ENCODE assay signal across 19 cellular contexts in the genomic region with DNA sequence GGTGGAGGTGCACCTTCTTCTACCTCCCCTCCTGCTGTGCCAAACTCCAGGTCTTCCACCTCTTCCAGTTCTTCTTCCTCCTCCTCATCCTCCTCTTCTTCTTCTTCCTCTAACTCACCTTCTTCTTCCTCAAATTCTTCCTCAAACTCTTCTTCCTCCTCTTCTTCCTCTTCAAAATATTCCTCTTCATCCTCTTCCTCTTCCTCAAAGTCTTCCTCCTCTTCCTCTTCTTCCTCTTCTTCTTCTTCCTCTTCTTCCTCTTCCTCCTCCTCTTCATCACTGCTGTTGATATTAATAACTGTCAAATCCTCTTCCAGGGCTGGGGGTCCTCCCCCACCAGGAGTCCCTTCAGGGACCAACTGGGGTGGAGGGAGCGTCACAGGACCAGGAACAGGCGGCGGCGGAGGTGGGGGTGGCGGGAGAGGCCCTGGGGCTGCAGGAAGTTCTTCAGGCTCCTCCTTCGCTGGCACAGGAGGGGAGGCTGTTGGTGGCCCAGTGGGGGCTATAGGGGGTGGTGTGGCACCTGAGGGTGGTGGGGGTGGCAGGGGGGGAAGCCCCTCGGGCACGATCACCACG. TPM values are rescaled to one million over a fixed set of nuclear protein-coding genes. Genes with fewer than 3 reads are reported as not detected.
DNase-seq lines count a peak whose midpoint lies in the region; ATAC-seq, FAIRE-seq and TF ChIP-seq lines count a peak whose summit lies in the region.
"Had no signal": no experiment of that assay in that cellular context is flagged by ENCODE, and none has a peak within 500 bp of the region (broad histone marks: within the 10 kb centered on the region; RNA-seq: fewer than 3 reads in every experiment).

No MANE protein-coding gene starts in this region.

- H3K4me3 Mint-ChIP-seq in T-helper 1 cell treated with Interleukin-12 subunit alpha and Interleukin-12 subunit beta and Interleukin-4 antibody, amounts not matched to agents 30 μg/mL and 1 μg/mL, for 36 hours: no peak overlapping the region
- no peak overlapping the region for H3K4me3 Mint-ChIP-seq in nephron progenitor cell
- H3K4me3 Mint-ChIP-seq: CD8-positive, alpha-beta memory T cell had no signal

- H3K4me3 ChIP-seq in H7 (ENCODE audit: insufficient read depth, low read depth, low read length) (no peak overlapping the region), K562 (no peak overlapping the region), adrenal gland (no peak overlapping the region), SK-N-SH (ENCODE audit: low read depth in 2 of 2, low read length in 1 of 2) (no peak overlapping the region)
- H3K4me3 ChIP-seq: BLaER1 had no signal

- peaks cover 33% of the 10 kb centered on the region for H3K36me3 Mint-ChIP-seq in T-helper 1 cell treated with Interleukin-12 subunit alpha and Interleukin-12 subunit beta and Interleukin-4 antibody, amounts not matched to agents 30 μg/mL and 1 μg/mL, for 36 hours (ENCODE audit: low read depth)
- H3K36me3 Mint-ChIP-seq in nephron progenitor cell (ENCODE audit: low read depth): peaks cover 64% of the 10 kb centered on the region

- peak overlapping the region; percentile 18 for H3K27ac Mint-ChIP-seq in T-helper 1 cell treated with Interleukin-12 subunit alpha and Interleukin-12 subunit beta and Interleukin-4 antibody, amounts not matched to agents 30 μg/mL and 1 μg/mL, for 36 hours
- H3K27ac Mint-ChIP-seq in nephron progenitor cell: peak overlapping the region; percentile 73

- H3K9me2 ChIP-seq in SK-N-SH: no peaks in the 10 kb centered on the region

- TF ChIP-seq RAD21 in K562 (CRISPR knock-in tag; conservative IDR thresholded peaks at IDR 0.05 in 1 of 2, IDR thresholded peaks at IDR 0.05 in 1 of 2) (no peak), SK-N-SH (IDR thresholded peaks at IDR 0.05; ENCODE audit: low read length) (no peak)

- WGBS in K562 (ENCODE audit: insufficient coverage, low coverage, missing lambda C conversion rate): no CpG with 5 or more reads among the region's 9 CpGs
- WGBS in adrenal gland, 4 donors: 94 to 99% (median 96%) methylated on average over 6 to 9 of the region's 9 CpGs
- WGBS in SK-N-SH (ENCODE audit: low lambda C conversion rate): 93% methylated on average over 7 of the region's 9 CpGs

- H3K9me1 ChIP-seq in K562 (ENCODE audit: control insufficient read depth, insufficient read depth, low read length): no peaks in the 10 kb centered on the region

- no peaks in the 10 kb centered on the region for H3K27me3 Mint-ChIP-seq in T-helper 1 cell treated with Interleukin-12 subunit alpha and Interleukin-12 subunit beta and Interleukin-4 antibody, amounts not matched to agents 30 μg/mL and 1 μg/mL, for 36 hours (ENCODE audit: low read depth)
- no peaks in the 10 kb centered on the region for H3K27me3 Mint-ChIP-seq in nephron progenitor cell (ENCODE audit: low read depth, poor library complexity)
- H3K27me3 Mint-ChIP-seq: CD8-positive, alpha-beta memory T cell had no signal

- H3K4me2 ChIP-seq in K562 (ENCODE audit: insufficient read depth, low read length) (no peak overlapping the region), SK-N-SH (no peak overlapping the region)
- H3K4me2 ChIP-seq: BLaER1 had no signal

- H3K4me1 Mint-ChIP-seq in T-helper 1 cell treated with Interleukin-12 subunit alpha and Interleukin-12 subunit beta and Interleukin-4 antibody, amounts not matched to agents 30 μg/mL and 1 μg/mL, for 36 hours (ENCODE audit: low read depth): no peaks in the 10 kb centered on the region
- peaks cover 11% of the 10 kb centered on the region for H3K4me1 Mint-ChIP-seq in nephron progenitor cell
- H3K4me1 Mint-ChIP-seq: CD8-positive, alpha-beta memory T cell had no signal

- H3K27me3 ChIP-seq in H7 (ENCODE audit: control insufficient read depth, insufficient read depth, low read length) (no peaks in the 10 kb centered on the region), K562 (ENCODE audit: control insufficient read depth in 2 of 2, insufficient read depth in 2 of 2, low read length in 2 of 2) (no peaks in the 10 kb centered on the region), adrenal gland (no peaks in the 10 kb centered on the region), SK-N-SH (ENCODE audit: insufficient read depth) (no peaks in the 10 kb centered on the region)
- H3K27me3 ChIP-seq: BLaER1 had no signal

- H3K9me3 ChIP-seq in K562 (replicated peaks; ENCODE audit: control insufficient read depth, insufficient read depth, low read depth, low read length) (no peaks in the 10 kb centered on the region), adrenal gland (replicated peaks in 1 of 3) (no peaks in the 10 kb centered on the region), SK-N-SH (no peaks in the 10 kb centered on the region)
- H3K9me3 ChIP-seq: BLaER1, Caco-2 had no signal

- in situ Hi-C loops in K562 (cut with MboI): no loop called here

- peaks cover 4% of the 10 kb centered on the region for H3F3A ChIP-seq in SK-N-SH (replicated peaks; ENCODE audit: insufficient read depth)

- H3K4me1 ChIP-seq in K562 (replicated peaks in 1 of 2; ENCODE audit: control insufficient read depth in 2 of 2, insufficient read depth in 2 of 2, low read length in 2 of 2) (no peaks in the 10 kb centered on the region; a peak in 1 of 5 replicates), adrenal gland (replicated peaks in 1 of 2) (no peaks in the 10 kb centered on the region), SK-N-SH (ENCODE audit: control insufficient read depth in 1 of 2, insufficient read depth in 2 of 2, low read depth in 1 of 2, low read length in 1 of 2) (no peaks in the 10 kb centered on the region)
- H3K4me1 ChIP-seq: BLaER1, Caco-2 had no signal

- ATAC-seq in K562 (no peak), GM21717 (IDR thresholded peaks at IDR 0.05; ENCODE audit: unreplicated experiment) (no peak)

- H3K27ac ChIP-seq in K562 (ENCODE audit: extremely low read depth, low read depth, low read length): no peak overlapping the region
- H3K27ac ChIP-seq in adrenal gland: no peak overlapping the region
- no peak overlapping the region for H3K27ac ChIP-seq in SK-N-SH (ENCODE audit: low read depth in 2 of 2, low read length in 1 of 2)
- H3K27ac ChIP-seq: 22Rv1, BLaER1 had no signal

- TF ChIP-seq CTCF in K562 (IDR thresholded peaks at IDR 0.05 in 2 of 3, conservative IDR thresholded peaks at IDR 0.05 in 1 of 3; ENCODE audit: insufficient read depth in 2 of 3, low read depth in 1 of 3, low read length in 3 of 3): no peak
- no peak for TF ChIP-seq CTCF in nephron progenitor cell (IDR thresholded peaks at IDR 0.05)
- TF ChIP-seq CTCF in adrenal gland (IDR thresholded peaks at IDR 0.05): no peak
- no peak for TF ChIP-seq CTCF in SK-N-SH (IDR thresholded peaks at IDR 0.05)

- no peak for DNase-seq in T-helper 1 cell
- DNase-seq in H7: peak; percentile 37
- DNase-seq in K562 (ENCODE audit: extremely low read depth in 1 of 4, low spot score in 3 of 4): no peak
- DNase-seq in nephron progenitor cell: no peak
- DNase-seq in adrenal gland: no peak
- no peak for DNase-seq in SK-N-SH
- DNase-seq: AML-193; Caco-2; CD8-positive, alpha-beta memory T cell; DND-41; GDM1 had no signal

- no peaks in the 10 kb centered on the region for H3K79me2 ChIP-seq in K562 (ENCODE audit: control insufficient read depth, insufficient read depth, low read length)
- no peaks in the 10 kb centered on the region for H3K79me2 ChIP-seq in SK-N-SH (ENCODE audit: insufficient read depth)

- intact Hi-C loops in K562 (cut with micrococcal nuclease): no loop called here
- intact Hi-C loops in adrenal gland (cut with DNase I): no loop called here

- no peak overlapping the region for H2AFZ ChIP-seq in K562 (ENCODE audit: low read depth, low read length)
- H2AFZ ChIP-seq in SK-N-SH (ENCODE audit: low read depth): no peak overlapping the region

- TF ChIP-seq POLR2A in K562 (conservative IDR thresholded peaks at IDR 0.05): 0 out of 2 replicates have a peak, but pooled peaks have one; percentile 41
- no peak for TF ChIP-seq POLR2A in adrenal gland (IDR thresholded peaks at IDR 0.05)

- H3K9me3 Mint-ChIP-seq in T-helper 1 cell treated with Interleukin-12 subunit alpha and Interleukin-12 subunit beta and Interleukin-4 antibody, amounts not matched to agents 30 μg/mL and 1 μg/mL, for 36 hours: no peaks in the 10 kb centered on the region
- no peaks in the 10 kb centered on the region for H3K9me3 Mint-ChIP-seq in nephron progenitor cell
- H3K9me3 Mint-ChIP-seq: CD8-positive, alpha-beta memory T cell had no signal

- BruUV-seq in K562 (replicated peaks; lab: Mats Ljungman, UMichigan): no TSS peak

- H3K9ac ChIP-seq in K562 (ENCODE audit: insufficient read depth in 1 of 2, low read depth in 2 of 2, low read length in 2 of 2) (no peak overlapping the region), SK-N-SH (no peak overlapping the region)
- H3K9ac ChIP-seq: BLaER1 had no signal

- H4K20me1 ChIP-seq in K562 (replicated peaks; ENCODE audit: control insufficient read depth, insufficient read depth, low read length) (no peaks in the 10 kb centered on the region), SK-N-SH (ENCODE audit: insufficient read depth) (no peaks in the 10 kb centered on the region)

- POLR2A ChIA-PET in K562 (lab: Yijun Ruan, JAX) (interaction anchor here (0.6 to 1.1 kb wide), 3 partner anchors 9 to 29 kb away, joined by 3 to 5 read pairs (median 4); no protein-coding TSS in a partner anchor), SK-N-SH (lab: Yijun Ruan, JAX) (no interaction called here)

- H3K36me3 ChIP-seq in H7 (replicated peaks; ENCODE audit: control insufficient read depth, insufficient read depth, low read length) (peaks cover 48% of the 10 kb centered on the region), K562 (ENCODE audit: control insufficient read depth, insufficient read depth, low read length) (peaks cover 61% of the 10 kb centered on the region; the same call in 2 of the 3 replicates), adrenal gland (replicated peaks in 1 of 2) (peaks cover 0 to 59% of the 10 kb centered on the region in 2 donors), SK-N-SH (replicated peaks in 1 of 2; ENCODE audit: control insufficient read depth in 1 of 2, insufficient read depth in 2 of 2, low read length in 1 of 2) (peaks cover 28 to 63% of the 10 kb centered on the region in 2 experiments)

- TF ChIP-seq EP300 in K562 (IDR thresholded peaks at IDR 0.05; ENCODE audit: low read length): no peak
- TF ChIP-seq EP300 in SK-N-SH (IDR thresholded peaks at IDR 0.05; ENCODE audit: borderline replicate concordance in 1 of 2, low read depth in 1 of 2, low read length in 1 of 2): no peak

- FAIRE-seq in K562 (lab: Jason Lieb, UNC): no peak
- FAIRE-seq: GM12892, GM19239, H54 had no signal

- CTCF ChIA-PET in K562 (lab: Yijun Ruan, JAX; ENCODE audit: low intra/inter-chr PET ratio) (no interaction called here), SK-N-SH (lab: Yijun Ruan, JAX) (no interaction called here)

RNA-seq across cellular contexts. Expression of a gene that starts 30.7 kb away (rescaled TPM):
- 0.10 and 0.11 TPM in 2 replicates for total RNA-seq in H7 (2014; rRNA removed; shearing (Covaris generic))
- total RNA-seq in K562 (2011; cell fraction: chromatin; rRNA removed; ENCODE audit: low replicate concordance): not detected in 2 replicates
- not detected in 2 replicates for total RNA-seq in K562 (2011; cell fraction: nucleolus; rRNA removed)
- not detected in 2 replicates for total RNA-seq in K562 (2011; cell fraction: nucleoplasm; rRNA removed)
- total RNA-seq in K562 (2014; rRNA removed) (not detected in 2 replicates), K562 (2014; rRNA removed; fragmentation: Illumina TruSeq; extraction: Trizol) (not detected in 2 replicates), K562 (2015; rRNA removed; fragmentation: Illumina TruSeq; extraction: Trizol) (not detected in 2 replicates), K562 (2021) (not detected in 2 replicates), adrenal gland (under 1 TPM in 1 of 8 donors, not detected in 7; 0.56 TPM)
- polyA plus RNA-seq in K562 (2011; rRNA removed) (not detected in 2 replicates), K562 (2014; fragmentation: Illumina TruSeq; extraction: Trizol) (not detected in 2 replicates), K562 (2014; fragmentation: Nextera tagmentation; extraction: Ambion mirVana) (not detected), K562 (2014; rRNA removed) (not detected in 2 replicates), adrenal gland (under 1 TPM in 1 of 3 donors, not detected in 2; 0.08 TPM), SK-N-SH (2012; rRNA removed) (not detected in 2 replicates)
- not detected in 2 replicates for polyA plus RNA-seq in K562 (2011; cell fraction: cytosol; rRNA removed)
- not detected in 2 replicates for polyA plus RNA-seq in K562 (2011; cell fraction: nucleus; rRNA removed)
- polyA plus RNA-seq in K562 (2012): not detected in 2 replicates
- polyA minus RNA-seq in K562 (2011; rRNA and poly(A)+ RNA removed): not detected in 2 replicates
- not detected in 2 replicates for polyA minus RNA-seq in K562 (2011; cell fraction: cytosol; rRNA and poly(A)+ RNA removed)
- polyA minus RNA-seq in K562 (2011; cell fraction: nucleus; rRNA and poly(A)+ RNA removed): not detected in 2 replicates
- polyA plus RNA-seq in SK-N-SH (2012; cell fraction: cytosol; rRNA removed): 0.03 and 0.12 TPM in 2 replicates
- 0.02 and 0.09 TPM in 2 replicates for polyA plus RNA-seq in SK-N-SH (2012; cell fraction: nucleus; rRNA removed)
- total RNA-seq: A673; CD8-positive, alpha-beta memory T cell had no signal
- polyA plus RNA-seq: CD8-positive, alpha-beta memory T cell had no signal

RNA-seq across cellular contexts. Expression of a gene that starts 31.8 kb away (rescaled TPM):
- total RNA-seq in H7 (2014; rRNA removed; shearing (Covaris generic)): 73.8 and 77.2 TPM in 2 replicates
- total RNA-seq in K562 (2011; cell fraction: chromatin; rRNA removed; ENCODE audit: low replicate concordance): 101 and 191 TPM in 2 replicates
- total RNA-seq in K562 (2011; cell fraction: nucleolus; rRNA removed): 108 and 112 TPM in 2 replicates
- total RNA-seq in K562 (2011; cell fraction: nucleoplasm; rRNA removed): 98.5 and 106 TPM in 2 replicates
- total RNA-seq in K562 (2014; rRNA removed) (17.4 and 23.9 TPM in 2 replicates), K562 (2014; rRNA removed; fragmentation: Illumina TruSeq; extraction: Trizol) (6.8 and 8.2 TPM in 2 replicates), K562 (2015; rRNA removed; fragmentation: Illumina TruSeq; extraction: Trizol) (8.3 and 10.3 TPM in 2 replicates), K562 (2021) (80.3 and 96.4 TPM in 2 replicates), adrenal gland (10 to 100 TPM; 10.8 to 63.7 (median 30.7) TPM)
- polyA plus RNA-seq in K562 (2011; rRNA removed) (7.9 and 34.2 TPM in 2 replicates), K562 (2014; fragmentation: Illumina TruSeq; extraction: Trizol) (24.0 and 35.1 TPM in 2 replicates), K562 (2014; fragmentation: Nextera tagmentation; extraction: Ambion mirVana) (under 1 TPM; 0.29 to 0.53 TPM), K562 (2014; rRNA removed) (17.3 and 20.3 TPM in 2 replicates), adrenal gland (10 to 100 TPM; 15.0 to 87.8 (median 60.9) TPM), SK-N-SH (2012; rRNA removed) (12.2 and 21.8 TPM in 2 replicates)
- 8.8 and 12.9 TPM in 2 replicates for polyA plus RNA-seq in K562 (2011; cell fraction: cytosol; rRNA removed)
- 89.1 and 93.1 TPM in 2 replicates for polyA plus RNA-seq in K562 (2011; cell fraction: nucleus; rRNA removed)
- polyA plus RNA-seq in K562 (2012): 36.7 and 40.6 TPM in 2 replicates
- polyA minus RNA-seq in K562 (2011; rRNA and poly(A)+ RNA removed): 14.8 and 20.7 TPM in 2 replicates
- 29.0 and 30.2 TPM in 2 replicates for polyA minus RNA-seq in K562 (2011; cell fraction: cytosol; rRNA and poly(A)+ RNA removed)
- 47.8 and 62.3 TPM in 2 replicates for polyA minus RNA-seq in K562 (2011; cell fraction: nucleus; rRNA and poly(A)+ RNA removed)
- 6.9 and 10.2 TPM in 2 replicates for polyA plus RNA-seq in SK-N-SH (2012; cell fraction: cytosol; rRNA removed)
- 63.1 and 71.2 TPM in 2 replicates for polyA plus RNA-seq in SK-N-SH (2012; cell fraction: nucleus; rRNA removed)

RNA-seq across cellular contexts. Expression of a gene that starts 38.3 kb away (rescaled TPM):
- 28.5 and 40.2 TPM in 2 replicates for total RNA-seq in H7 (2014; rRNA removed; shearing (Covaris generic))
- total RNA-seq in K562 (2011; cell fraction: chromatin; rRNA removed; ENCODE audit: low replicate concordance): 15.3 and 26.8 TPM in 2 replicates
- total RNA-seq in K562 (2011; cell fraction: nucleolus; rRNA removed): 10.2 and 13.6 TPM in 2 replicates
- total RNA-seq in K562 (2011; cell fraction: nucleoplasm; rRNA removed): 14.5 and 18.3 TPM in 2 replicates
- total RNA-seq in K562 (2014; rRNA removed) (7.2 and 12.2 TPM in 2 replicates), K562 (2014; rRNA removed; fragmentation: Illumina TruSeq; extraction: Trizol) (7.3 and 8.2 TPM in 2 replicates), K562 (2015; rRNA removed; fragmentation: Illumina TruSeq; extraction: Trizol) (7.9 and 9.8 TPM in 2 replicates), K562 (2021) (14.7 and 15.2 TPM in 2 replicates), adrenal gland (10 to 100 TPM; 18.5 to 99.1 (median 60.0) TPM)
- polyA plus RNA-seq in K562 (2011; rRNA removed) (7.0 and 8.8 TPM in 2 replicates), K562 (2014; fragmentation: Illumina TruSeq; extraction: Trizol) (14.3 and 15.3 TPM in 2 replicates), K562 (2014; fragmentation: Nextera tagmentation; extraction: Ambion mirVana) (under 1 TPM; 0.79 to 0.80 TPM), K562 (2014; rRNA removed) (7.5 and 9.4 TPM in 2 replicates), adrenal gland (100 to 1,000 TPM in 1 of 3 donors, 10 to 100 TPM in 2; 35.9 to 130 (median 68.9) TPM), SK-N-SH (2012; rRNA removed) (17.3 and 24.6 TPM in 2 replicates)
- 6.3 and 14.0 TPM in 2 replicates for polyA plus RNA-seq in K562 (2011; cell fraction: cytosol; rRNA removed)
- 13.2 and 20.5 TPM in 2 replicates for polyA plus RNA-seq in K562 (2011; cell fraction: nucleus; rRNA removed)
- polyA plus RNA-seq in K562 (2012): 13.5 and 18.0 TPM in 2 replicates
- 3.6 and 5.0 TPM in 2 replicates for polyA minus RNA-seq in K562 (2011; rRNA and poly(A)+ RNA removed)
- 4.1 and 5.1 TPM in 2 replicates for polyA minus RNA-seq in K562 (2011; cell fraction: cytosol; rRNA and poly(A)+ RNA removed)
- 3.0 and 3.6 TPM in 2 replicates for polyA minus RNA-seq in K562 (2011; cell fraction: nucleus; rRNA and poly(A)+ RNA removed)
- 13.2 and 16.2 TPM in 2 replicates for polyA plus RNA-seq in SK-N-SH (2012; cell fraction: cytosol; rRNA removed)
- 30.4 and 40.1 TPM in 2 replicates for polyA plus RNA-seq in SK-N-SH (2012; cell fraction: nucleus; rRNA removed)

RNA-seq across cellular contexts. Expression of a gene that starts 59.1 kb away (rescaled TPM):
- total RNA-seq in H7 (2014; rRNA removed; shearing (Covaris generic)): 24.8 and 27.9 TPM in 2 replicates
- 6.3 and 9.7 TPM in 2 replicates for total RNA-seq in K562 (2011; cell fraction: chromatin; rRNA removed; ENCODE audit: low replicate concordance)
- total RNA-seq in K562 (2011; cell fraction: nucleolus; rRNA removed): 9.7 and 10.4 TPM in 2 replicates
- 7.3 and 11.4 TPM in 2 replicates for total RNA-seq in K562 (2011; cell fraction: nucleoplasm; rRNA removed)
- total RNA-seq in K562 (2014; rRNA removed) (13.0 and 18.8 TPM in 2 replicates), K562 (2014; rRNA removed; fragmentation: Illumina TruSeq; extraction: Trizol) (12.6 and 16.1 TPM in 2 replicates), K562 (2015; rRNA removed; fragmentation: Illumina TruSeq; extraction: Trizol) (15.2 and 19.4 TPM in 2 replicates), K562 (2021) (10.4 and 11.4 TPM in 2 replicates), adrenal gland (10 to 100 TPM; 27.4 to 55.6 (median 43.7) TPM)
- polyA plus RNA-seq in K562 (2011; rRNA removed) (15.6 and 19.2 TPM in 2 replicates), K562 (2014; fragmentation: Illumina TruSeq; extraction: Trizol) (19.0 and 19.1 TPM in 2 replicates), K562 (2014; fragmentation: Nextera tagmentation; extraction: Ambion mirVana) (10 to 100 TPM; 17.8 to 30.6 TPM), K562 (2014; rRNA removed) (21.1 and 22.5 TPM in 2 replicates), adrenal gland (10 to 100 TPM; 53.7 to 80.5 (median 70.1) TPM), SK-N-SH (2012; rRNA removed) (51.0 and 54.4 TPM in 2 replicates)
- polyA plus RNA-seq in K562 (2011; cell fraction: cytosol; rRNA removed): 17.7 and 18.3 TPM in 2 replicates
- polyA plus RNA-seq in K562 (2011; cell fraction: nucleus; rRNA removed): 8.5 and 11.9 TPM in 2 replicates
- 10.1 and 13.7 TPM in 2 replicates for polyA plus RNA-seq in K562 (2012)
- polyA minus RNA-seq in K562 (2011; rRNA and poly(A)+ RNA removed): 11.8 and 11.9 TPM in 2 replicates
- polyA minus RNA-seq in K562 (2011; cell fraction: cytosol; rRNA and poly(A)+ RNA removed): 5.7 and 9.1 TPM in 2 replicates
- 2.1 and 2.4 TPM in 2 replicates for polyA minus RNA-seq in K562 (2011; cell fraction: nucleus; rRNA and poly(A)+ RNA removed)
- 37.1 and 45.1 TPM in 2 replicates for polyA plus RNA-seq in SK-N-SH (2012; cell fraction: cytosol; rRNA removed)
- 42.9 and 56.8 TPM in 2 replicates for polyA plus RNA-seq in SK-N-SH (2012; cell fraction: nucleus; rRNA removed)
